12 cellular contexts compared by ENCODE assay signal in genomic region chr6:73565767-73566485, GRCh38. TPM values are rescaled to one million over a fixed set of nuclear protein-coding genes. Genes with fewer than 3 reads are reported as not detected.
DNase-seq lines count a peak whose midpoint lies in the region; ATAC-seq and TF ChIP-seq lines count a peak whose summit lies in the region.
"Had no signal": no experiment of that assay in that cellular context is flagged by ENCODE, and none has a peak within 500 bp of the region (broad histone marks: within the 10 kb centered on the region; RNA-seq: fewer than 3 reads in every experiment).

No MANE protein-coding gene starts in this region.

- H3K9me2 ChIP-seq in hepatocyte (replicated peaks; ENCODE audit: insufficient read depth) = no peaks in the 10 kb centered on the region

- H2AFZ ChIP-seq in hepatocyte (no peak overlapping the region), osteoblast (ENCODE audit: low read length) (peak overlapping the region; percentile 85)

- H3K9me3 ChIP-seq in hepatocyte (ENCODE audit: low read depth) (no peaks in the 10 kb centered on the region), osteoblast (ENCODE audit: low read depth, low read length) (no peaks in the 10 kb centered on the region)
- H3K9me3 ChIP-seq: adrenal gland, heart left ventricle had no signal

- 89% methylated on average over 11 of the region's 11 CpGs for WGBS in hepatocyte (ENCODE audit: low lambda C conversion rate, missing lambda C conversion rate)

- H3K4me2 ChIP-seq in hepatocyte = no peak overlapping the region
- peak overlapping the region; percentile 58 for H3K4me2 ChIP-seq in osteoblast (ENCODE audit: insufficient read depth, low read length)

- peak overlapping the region; percentile 86 for H3K27ac ChIP-seq in hepatocyte
- no peak overlapping the region for H3K27ac ChIP-seq in osteoblast (ENCODE audit: low read depth, low read length)
- H3K27ac ChIP-seq: adrenal gland had no signal

- H3K27me3 ChIP-seq in hepatocyte (no peaks in the 10 kb centered on the region), osteoblast (ENCODE audit: insufficient read depth, low read length) (no peaks in the 10 kb centered on the region)
- H3K27me3 ChIP-seq: adrenal gland, heart left ventricle had no signal

- ATAC-seq in GM21737 (IDR thresholded peaks at IDR 0.05; ENCODE audit: unreplicated experiment) = no peak
- ATAC-seq in GM21367 (IDR thresholded peaks at IDR 0.05; ENCODE audit: unreplicated experiment) = no peak

- H3K79me2 ChIP-seq in hepatocyte (no peaks in the 10 kb centered on the region), osteoblast (ENCODE audit: insufficient read depth, low read length) (no peaks in the 10 kb centered on the region)

- no peak overlapping the region for H3K4me3 ChIP-seq in hepatocyte
- no peak overlapping the region for H3K4me3 ChIP-seq in osteoblast (ENCODE audit: insufficient read depth, low read length)
- H3K4me3 ChIP-seq: adrenal gland, heart left ventricle had no signal

- H3K4me1 ChIP-seq in hepatocyte (ENCODE audit: insufficient read depth) = peaks cover 8% of the 10 kb centered on the region
- H3K4me1 ChIP-seq in osteoblast (ENCODE audit: insufficient read depth, low read length) = peaks cover 11% of the 10 kb centered on the region

- no peaks in the 10 kb centered on the region for H4K20me1 ChIP-seq in hepatocyte (ENCODE audit: insufficient read depth, poor library complexity, severe bottlenecking)
- no peaks in the 10 kb centered on the region for H4K20me1 ChIP-seq in osteoblast (ENCODE audit: insufficient read depth, low read length)

- TF ChIP-seq CTCF in hepatocyte (IDR thresholded peaks at IDR 0.05; ENCODE audit: poor library complexity) (no peak), osteoblast (IDR thresholded peaks at IDR 0.05; ENCODE audit: extremely low read depth, low read depth, low read length) (no peak)

- H3K36me3 ChIP-seq in hepatocyte (replicated peaks; ENCODE audit: insufficient read depth, low read depth) = no peaks in the 10 kb centered on the region
- no peaks in the 10 kb centered on the region for H3K36me3 ChIP-seq in osteoblast (ENCODE audit: insufficient read depth, low read length)
- H3K36me3 ChIP-seq: adrenal gland, heart left ventricle had no signal

- peak; percentile 88 for DNase-seq in ELF-1 (ENCODE audit: low read depth, low spot score)
- DNase-seq in RPMI8226 = peak; percentile 41
- DNase-seq in hepatocyte (ENCODE audit: low spot score) = no peak
- peak; percentile 65 for DNase-seq in osteoblast (ENCODE audit: insufficient read length, low spot score, missing footprints)
- DNase-seq in stimulated activated CD4-positive, alpha-beta T cell treated with anti-CD3 and anti-CD28 coated beads, Interleukin-4, amount 100 ng/mL, for 4 hours = no peak
- no peak for DNase-seq in activated naive CD4-positive, alpha-beta T cell treated with Interleukin-2 at 50 U/mL for 16 hours
- DNase-seq: adrenal gland, heart left ventricle, NCI-H1930, T-helper 9 cell had no signal

RNA-seq across cellular contexts. Expression of gene EEF1A1, which starts 45.1 kb away (rescaled TPM):
- total RNA-seq in hepatocyte = 11,226 and 12,699 TPM in 2 replicates
- 2,468 and 2,627 TPM in 2 replicates for polyA plus RNA-seq in hepatocyte
- total RNA-seq in osteoblast = 18,909 and 19,513 TPM in 2 replicates

Comparison
In these comparisons a context has a peak if more than half of its experiments do, and no peak if none do; other contexts are left out.
1. DNase-seq: peak in ELF-1 (single experiment), RPMI8226 (single experiment) and osteoblast (single experiment); none in hepatocyte (single experiment), stimulated activated CD4-positive, alpha-beta T cell treated with anti-CD3 and anti-CD28 coated beads, Interleukin-4, amount 100 ng/mL, for 4 hours (0 of 2) and activated naive CD4-positive, alpha-beta T cell treated with Interleukin-2 at 50 U/mL for 16 hours (single experiment).